In genomic region chr2:113507394-113508140, GRCh38 we compare ENCODE assay signal across 5 cellular contexts. TPM values are rescaled to one million over a fixed set of nuclear protein-coding genes. Genes with fewer than 3 reads are reported as not detected.
"Had no signal": no experiment of that assay in that cellular context is flagged by ENCODE, and none has a peak within 500 bp of the region (broad histone marks: within the 10 kb centered on the region; RNA-seq: fewer than 3 reads in every experiment).

No MANE protein-coding gene starts in this region.

RNA-seq across cellular contexts. Expression of gene FOXD4L1, which starts 9.1 kb away (rescaled TPM):
- total RNA-seq: chondrocyte, dermis microvascular lymphatic vessel endothelial cell, epithelial cell of proximal tubule, glomerular endothelial cell had no signal
- polyA plus RNA-seq: hepatocyte had no signal
